8 cellular contexts compared by ENCODE assay signal in genomic region chr1:244654284-244655038, GRCh38. TPM values are rescaled to one million over a fixed set of nuclear protein-coding genes. Genes with fewer than 3 reads are reported as not detected.
DNase-seq lines count a peak whose midpoint lies in the region; ATAC-seq and TF ChIP-seq lines count a peak whose summit lies in the region.

No MANE protein-coding gene starts in this region.

- DNase-seq in ACHN (peak; percentile 9), cerebellar cortex (ENCODE audit: low spot score) (peak; percentile 35), GM10248 (ENCODE audit: extremely low spot score) (no peak), GM10266 (ENCODE audit: extremely low spot score) (no peak)
- no peak for DNase-seq in activated CD4-positive, CD25-positive, alpha-beta regulatory T cell (lab: John Stamatoyannopoulos, UW)

- TF ChIP-seq CTCF in GM10248 (IDR thresholded peaks at IDR 0.05; ENCODE audit: control extremely low read depth, extremely low read depth, low read depth, missing control alignments) (no peak), GM10266 (IDR thresholded peaks at IDR 0.05; ENCODE audit: control insufficient read depth, insufficient read depth, low read depth, missing control alignments) (no peak)

- H3K27me3 ChIP-seq in HUES64 (ENCODE audit: insufficient read depth, low read length) = no peaks in the 10 kb centered on the region
- H3K27me3 ChIP-seq in mononuclear cell (ENCODE audit: insufficient read depth, low read length) = no peaks in the 10 kb centered on the region

- H3K9me3 ChIP-seq in HUES64 (ENCODE audit: insufficient read depth, low read depth, low read length) = no peaks in the 10 kb centered on the region
- no peaks in the 10 kb centered on the region for H3K9me3 ChIP-seq in mononuclear cell (ENCODE audit: low read depth, low read length)

- H3K36me3 ChIP-seq in HUES64 (ENCODE audit: insufficient read depth, low read length) = peaks cover 20% of the 10 kb centered on the region

- in situ Hi-C loops in ACHN (cut with HindIII; ENCODE audit: low pct_ligation_motif_present, low pct_unique_long_range_greater_than_20kb, low sequenced_read_pairs) = no loop called here

- H3K4me3 ChIP-seq in HUES64 (ENCODE audit: low read length) (peak overlapping the region; percentile 76), mononuclear cell (ENCODE audit: low read length) (peak overlapping the region; percentile 77)

- POLR2A ChIA-PET in GM10248 (lab: Yijun Ruan, JAX) = no interaction called here

- CTCF ChIA-PET in GM10248 (lab: Yijun Ruan, JAX) = no interaction called here

- ATAC-seq in HG02885 (IDR thresholded peaks at IDR 0.05; ENCODE audit: poor library complexity, unreplicated experiment) = no peak

- H3K4me1 ChIP-seq in HUES64 (ENCODE audit: insufficient read depth, low read length) (peaks cover 42% of the 10 kb centered on the region), mononuclear cell (ENCODE audit: insufficient read depth, low read length) (peaks cover 23% of the 10 kb centered on the region)

- H3K9ac ChIP-seq in HUES64 (ENCODE audit: low read depth, low read length) = peak overlapping the region; percentile 90

- WGBS in HUES64 = 34% methylated on average over 4 of the region's 4 CpGs

- H3K27ac ChIP-seq in HUES64 (ENCODE audit: low read depth, low read length) = no peak overlapping the region

RNA-seq across cellular contexts. Expression of gene DESI2, which starts 1.5 kb away (rescaled TPM):
- 67.4 TPM for polyA plus RNA-seq in HUES64 (2013, experiment 1 of 2)
- 63.7 TPM for polyA plus RNA-seq in HUES64 (2013, experiment 2 of 2)
- 22.1 TPM for total RNA-seq in mononuclear cell

Comparison
In these comparisons a context has a peak if more than half of its experiments do, and no peak if none do; other contexts are left out.
1. DNase-seq: peak in ACHN (single experiment) and cerebellar cortex (single experiment); none in GM10248 (single experiment), GM10266 (single experiment) and activated CD4-positive, CD25-positive, alpha-beta regulatory T cell (0 of 4).